In the genomic region with DNA sequence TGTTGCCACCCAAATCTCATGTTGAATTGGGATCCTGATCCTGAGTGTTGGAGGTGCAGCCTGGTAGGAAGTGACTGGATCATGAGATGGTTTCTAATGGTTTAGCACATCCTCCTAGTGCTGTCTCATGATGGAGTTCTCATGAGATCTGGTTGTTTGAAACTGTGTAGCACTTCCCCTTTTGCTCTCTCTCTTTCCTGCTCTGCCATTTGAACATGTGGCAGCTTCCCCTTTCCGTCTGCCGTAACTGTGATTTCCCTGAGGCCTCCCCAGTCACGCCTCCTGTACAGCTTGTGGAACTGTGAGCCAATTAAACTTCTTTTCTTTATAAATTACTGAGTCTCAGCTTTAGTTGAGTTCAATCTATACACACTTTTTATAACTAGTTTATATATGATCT, we compare ENCODE assay signal across 26 cellular contexts.
DNase-seq lines count a peak whose midpoint lies in the region; ATAC-seq and FAIRE-seq lines count a peak whose summit lies in the region.
"Had no signal": no experiment of that assay in that cellular context is flagged by ENCODE, and none has a peak within 500 bp of the region (broad histone marks: within the 10 kb centered on the region; RNA-seq: fewer than 3 reads in every experiment).

No MANE protein-coding gene starts in this region.

- H3K27ac Mint-ChIP-seq in stimulated activated naive B cell treated with anti-CD40 and anti-IgM and Interleukin-4, amounts not matched to agents 10 μg/mL and 1 μg/mL and 100 μg/mL, for 72 hours, result no peak overlapping the region
- H3K27ac Mint-ChIP-seq: activated naive CD8-positive, alpha-beta T cell treated with anti-CD3 and anti-CD28 coated beads, Interleukin-2, amount 10 ng/mL, durations not matched to agents 7 days and 5 days; CD4-positive, alpha-beta T cell; effector memory CD8-positive, alpha-beta T cell; H9; naive thymus-derived CD8-positive, alpha-beta T cell; stimulated activated naive CD8-positive, alpha-beta T cell treated with anti-CD3 and anti-CD28 coated beads, Interleukin-15, Interleukin-2, amounts not matched to agents 100 ng/mL and 50 ng/mL, for 24 hours; T-helper 1 cell treated with Interleukin-12 subunit alpha and Interleukin-12 subunit beta and Interleukin-4 antibody, amounts not matched to agents 30 μg/mL and 1 μg/mL, for 36 hours had no signal

- ATAC-seq in stimulated activated naive B cell treated with anti-CD40 and anti-IgM and Interleukin-4, amounts not matched to agents 10 μg/mL and 1 μg/mL and 100 μg/mL, for 72 hours (replicated peaks), result peak; percentile 75 to 82
- ATAC-seq in HG02623 (IDR thresholded peaks at IDR 0.05; ENCODE audit: unreplicated experiment), result no peak
- ATAC-seq: effector memory CD8-positive, alpha-beta T cell; naive thymus-derived CD8-positive, alpha-beta T cell had no signal

- DNase-seq in HTR-8/SVneo (ENCODE audit: insufficient read length, low spot score) (no peak), NOMO-1 (lab: John Stamatoyannopoulos, UW; ENCODE audit: unreplicated experiment in 2 of 2) (peak; percentile 78 to 85), SKM-1 treated with dmso at 0.1 percent for 144 hours (lab: John Stamatoyannopoulos, UW; ENCODE audit: unreplicated experiment) (peak; percentile 87), NCI-H2227 treated with DMSO at 0.1 percent for 48 hours (lab: John Stamatoyannopoulos, UW) (no peak), OCI-M2 (lab: John Stamatoyannopoulos, UW; ENCODE audit: unreplicated experiment) (no peak)
- no peak for DNase-seq in stimulated activated naive B cell treated with anti-CD40 and anti-IgM and Interleukin-4, amounts not matched to agents 10 μg/mL and 1 μg/mL and 100 μg/mL, for 72 hours
- DNase-seq in stimulated activated CD4-positive, alpha-beta T cell treated with anti-CD3 and anti-CD28 coated beads, Interleukin-4, amount 100 ng/mL, for 4 hours, result no peak
- DNase-seq: activated CD4-positive, alpha-beta T cell treated with anti-CD3 and anti-CD28 coated beads for 4 hours; activated CD8-positive, alpha-beta memory T cell treated with anti-CD3 and anti-CD28 coated beads for 24 hours; activated effector memory CD4-positive, alpha-beta T cell treated with anti-CD3 and anti-CD28 coated beads, Interleukin-2, amount 50 U/mL, for 16 hours; activated naive CD8-positive, alpha-beta T cell treated with anti-CD3 and anti-CD28 coated beads, Interleukin-2, amount 10 ng/mL, durations not matched to agents 7 days and 5 days; activated T-cell treated with anti-CD3 and anti-CD28 coated beads, Interleukin-2, amount 50 U/mL, for 1 hour; CD4-positive, alpha-beta T cell; cortex of kidney; effector memory CD8-positive, alpha-beta T cell; EL; H9; kidney; naive thymus-derived CD8-positive, alpha-beta T cell; NCI-H146; NCI-H446 treated with DMSO at 0.1 percent for 48 hours; occipital lobe; Peyer's patch had no signal

- no peak overlapping the region for H3K4me3 Mint-ChIP-seq in stimulated activated naive B cell treated with anti-CD40 and anti-IgM and Interleukin-4, amounts not matched to agents 10 μg/mL and 1 μg/mL and 100 μg/mL, for 72 hours
- H3K4me3 Mint-ChIP-seq: activated naive CD8-positive, alpha-beta T cell treated with anti-CD3 and anti-CD28 coated beads, Interleukin-2, amount 10 ng/mL, durations not matched to agents 7 days and 5 days; CD4-positive, alpha-beta T cell; effector memory CD8-positive, alpha-beta T cell; H9; naive thymus-derived CD8-positive, alpha-beta T cell; stimulated activated naive CD8-positive, alpha-beta T cell treated with anti-CD3 and anti-CD28 coated beads, Interleukin-15, Interleukin-2, amounts not matched to agents 100 ng/mL and 50 ng/mL, for 24 hours; T-helper 1 cell treated with Interleukin-12 subunit alpha and Interleukin-12 subunit beta and Interleukin-4 antibody, amounts not matched to agents 30 μg/mL and 1 μg/mL, for 36 hours had no signal

- H3K36me3 Mint-ChIP-seq in stimulated activated naive B cell treated with anti-CD40 and anti-IgM and Interleukin-4, amounts not matched to agents 10 μg/mL and 1 μg/mL and 100 μg/mL, for 72 hours, result no peaks in the 10 kb centered on the region
- H3K36me3 Mint-ChIP-seq: activated naive CD8-positive, alpha-beta T cell treated with anti-CD3 and anti-CD28 coated beads, Interleukin-2, amount 10 ng/mL, durations not matched to agents 7 days and 5 days had no signal

- peaks cover 0 to 3% of the 10 kb centered on the region in 2 donors for H3K4me1 Mint-ChIP-seq in stimulated activated naive B cell treated with anti-CD40 and anti-IgM and Interleukin-4, amounts not matched to agents 10 μg/mL and 1 μg/mL and 100 μg/mL, for 72 hours
- H3K4me1 Mint-ChIP-seq: activated naive CD8-positive, alpha-beta T cell treated with anti-CD3 and anti-CD28 coated beads, Interleukin-2, amount 10 ng/mL, durations not matched to agents 7 days and 5 days; naive thymus-derived CD8-positive, alpha-beta T cell had no signal

- peak; percentile 74 for FAIRE-seq in HTR-8/SVneo (lab: Jason Lieb, UNC)
- FAIRE-seq: kidney had no signal

- peaks cover 8 to 18% of the 10 kb centered on the region in 2 donors for H3K9me3 Mint-ChIP-seq in stimulated activated naive B cell treated with anti-CD40 and anti-IgM and Interleukin-4, amounts not matched to agents 10 μg/mL and 1 μg/mL and 100 μg/mL, for 72 hours

- no peaks in the 10 kb centered on the region for H3K27me3 Mint-ChIP-seq in stimulated activated naive B cell treated with anti-CD40 and anti-IgM and Interleukin-4, amounts not matched to agents 10 μg/mL and 1 μg/mL and 100 μg/mL, for 72 hours
- H3K27me3 Mint-ChIP-seq: activated naive CD8-positive, alpha-beta T cell treated with anti-CD3 and anti-CD28 coated beads, Interleukin-2, amount 10 ng/mL, durations not matched to agents 7 days and 5 days; CD4-positive, alpha-beta T cell; effector memory CD8-positive, alpha-beta T cell; naive thymus-derived CD8-positive, alpha-beta T cell; stimulated activated naive CD8-positive, alpha-beta T cell treated with anti-CD3 and anti-CD28 coated beads, Interleukin-15, Interleukin-2, amounts not matched to agents 100 ng/mL and 50 ng/mL, for 24 hours had no signal

Comparison
In these comparisons a context has a peak if more than half of its experiments do, and no peak if none do; other contexts are left out.
1. DNase-seq: peak in NOMO-1 (2 of 2) and SKM-1 treated with dmso at 0.1 percent for 144 hours (single experiment); none in HTR-8/SVneo (single experiment), stimulated activated naive B cell treated with anti-CD40 and anti-IgM and Interleukin-4, amounts not matched to agents 10 μg/mL and 1 μg/mL and 100 μg/mL, for 72 hours (single experiment), NCI-H2227 treated with DMSO at 0.1 percent for 48 hours (single experiment), stimulated activated CD4-positive, alpha-beta T cell treated with anti-CD3 and anti-CD28 coated beads, Interleukin-4, amount 100 ng/mL, for 4 hours (0 of 2) and OCI-M2 (single experiment).